Comparison of ENCODE assay signal across 1 cellular context in genomic region chr4:158013858-158014257, GRCh38.
TF ChIP-seq lines count a peak whose summit lies in the region.

No MANE protein-coding gene starts in this region.

TF ChIP-seq in SK-N-SH, 30 proteins besides CTCF, POLR2A, EP300 and RAD21 (continued from another document):
- TF ChIP-seq ZBTB33 (IDR thresholded peaks at IDR 0.05; ENCODE audit: borderline replicate concordance, low read depth) = no peak
